Comparison of ENCODE assay signal across 1 cellular context in the genomic region with DNA sequence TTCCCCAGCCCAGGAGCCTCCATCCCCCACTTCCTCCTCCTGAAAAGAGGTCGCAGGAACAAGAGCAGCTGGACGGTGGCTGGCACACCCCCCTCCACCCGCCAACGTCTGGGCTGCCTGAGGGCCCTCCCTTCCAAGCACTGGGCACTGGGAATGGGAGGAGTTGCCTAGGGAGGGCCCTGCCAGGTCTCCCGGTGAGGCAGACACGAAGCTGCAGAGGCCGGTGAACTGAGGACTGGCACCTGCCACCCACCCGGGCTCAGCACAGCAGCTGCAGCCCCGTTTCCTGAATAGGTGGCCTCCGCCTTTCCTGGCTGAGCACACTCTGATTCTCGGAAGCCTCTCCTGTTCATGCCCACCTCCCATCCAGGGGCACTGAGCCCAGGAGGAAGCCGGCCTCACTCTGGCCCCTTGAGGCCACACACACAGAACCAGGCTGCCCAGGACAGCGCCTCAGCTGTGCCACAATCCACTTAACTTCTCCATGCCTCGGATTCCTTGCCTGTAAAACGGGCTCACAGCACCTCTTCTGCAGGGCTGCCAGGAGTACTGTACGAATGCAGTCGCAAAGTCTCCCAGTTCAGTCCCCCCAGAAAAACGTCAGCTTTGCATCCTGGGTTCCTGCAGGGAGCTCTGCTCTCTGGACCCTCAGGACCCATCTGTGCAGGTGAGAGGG.
TF ChIP-seq lines count a peak whose summit lies in the region.

No MANE protein-coding gene starts in this region.

TF ChIP-seq in K562, 482 proteins besides CTCF, POLR2A, EP300 and RAD21:
- no peak for TF ChIP-seq MXI1 (IDR thresholded peaks at IDR 0.05; ENCODE audit: low read depth, low read length)
- peak; percentile 3 for TF ChIP-seq SAP30 (IDR thresholded peaks at IDR 0.05; ENCODE audit: borderline replicate concordance, insufficient read depth, low read depth, low read length, poor library complexity, severe bottlenecking)
- no peak for TF ChIP-seq JUN (IDR thresholded peaks at IDR 0.05; ENCODE audit: borderline replicate concordance, low read depth, low read length)
- TF ChIP-seq JUN (CRISPR knock-in tag; IDR thresholded peaks at IDR 0.05; ENCODE audit: borderline replicate concordance) = no peak
